ENCODE assay signal across 19 cellular contexts in genomic region chr9:31582561-31582960, GRCh38.
DNase-seq lines count a peak whose midpoint lies in the region; ATAC-seq and TF ChIP-seq lines count a peak whose summit lies in the region.
"Had no signal": no experiment of that assay in that cellular context is flagged by ENCODE, and none has a peak within 500 bp of the region (broad histone marks: within the 10 kb centered on the region; RNA-seq: fewer than 3 reads in every experiment).

No MANE protein-coding gene starts in this region.

- DNase-seq in NCI-H2171 treated with DMSO at 0.1 percent for 48 hours (lab: John Stamatoyannopoulos, UW) (peak; percentile 8), NCI-H2171 (lab: John Stamatoyannopoulos, UW) (no peak), NCI-H524 treated with DMSO at 0.1 percent for 48 hours (lab: John Stamatoyannopoulos, UW) (peak; percentile 25), dermis blood vessel endothelial cell (peak; percentile 6), progenitor cell of endocrine pancreas (ENCODE audit: low spot score, unreplicated experiment) (no peak)
- DNase-seq in activated T-cell treated with anti-CD3 and anti-CD28 coated beads, Interleukin-2, amount 50 U/mL, for 24 hours: no peak
- DNase-seq: 8988T; ACHN; BE2C; C1 segment of cervical spinal cord; Caco-2; Calu3; CD4-positive, alpha-beta memory T cell; CD4-positive, CD25-positive, alpha-beta regulatory T cell; CD8-positive, alpha-beta memory T cell; DMS79 treated with DMSO at 0.1 percent for 48 hours; GF-D8 had no signal

- no peak for ATAC-seq in HG03469 (IDR thresholded peaks at IDR 0.05; ENCODE audit: unreplicated experiment)

- TF ChIP-seq CTCF in progenitor cell of endocrine pancreas (IDR thresholded peaks at IDR 0.05; ENCODE audit: unreplicated experiment): no peak

- peaks cover 50% of the 10 kb centered on the region for H3K4me1 Mint-ChIP-seq in progenitor cell of endocrine pancreas (ENCODE audit: low read depth)
- H3K4me1 Mint-ChIP-seq in activated T-cell treated with anti-CD3 and anti-CD28 coated beads, Interleukin-2, amount 50 U/mL, for 24 hours (ENCODE audit: low read depth): no peaks in the 10 kb centered on the region
- H3K4me1 Mint-ChIP-seq: CD14-positive monocyte; CD4-positive, alpha-beta memory T cell; CD4-positive, CD25-positive, alpha-beta regulatory T cell; CD8-positive, alpha-beta memory T cell had no signal

- H3K36me3 Mint-ChIP-seq in progenitor cell of endocrine pancreas (ENCODE audit: insufficient read depth): peaks cover 2% of the 10 kb centered on the region
- no peaks in the 10 kb centered on the region for H3K36me3 Mint-ChIP-seq in activated T-cell treated with anti-CD3 and anti-CD28 coated beads, Interleukin-2, amount 50 U/mL, for 24 hours (ENCODE audit: low read depth)
- H3K36me3 Mint-ChIP-seq: CD14-positive monocyte; CD4-positive, alpha-beta memory T cell; CD4-positive, CD25-positive, alpha-beta regulatory T cell had no signal

- H3K27me3 Mint-ChIP-seq in progenitor cell of endocrine pancreas: no peaks in the 10 kb centered on the region
- H3K27me3 Mint-ChIP-seq in activated T-cell treated with anti-CD3 and anti-CD28 coated beads, Interleukin-2, amount 50 U/mL, for 24 hours: no peaks in the 10 kb centered on the region
- H3K27me3 Mint-ChIP-seq: CD4-positive, alpha-beta memory T cell; CD4-positive, CD25-positive, alpha-beta regulatory T cell had no signal

- peak overlapping the region; percentile 29 for H3K27ac Mint-ChIP-seq in progenitor cell of endocrine pancreas
- H3K27ac Mint-ChIP-seq in activated T-cell treated with anti-CD3 and anti-CD28 coated beads, Interleukin-2, amount 50 U/mL, for 24 hours: no peak overlapping the region
- H3K27ac Mint-ChIP-seq: CD14-positive monocyte; CD4-positive, alpha-beta memory T cell; CD4-positive, CD25-positive, alpha-beta regulatory T cell; CD8-positive, alpha-beta memory T cell had no signal

- H3K9me3 Mint-ChIP-seq in progenitor cell of endocrine pancreas (ENCODE audit: low read depth): peaks cover 10% of the 10 kb centered on the region
- no peaks in the 10 kb centered on the region for H3K9me3 Mint-ChIP-seq in activated T-cell treated with anti-CD3 and anti-CD28 coated beads, Interleukin-2, amount 50 U/mL, for 24 hours
- H3K9me3 Mint-ChIP-seq: CD8-positive, alpha-beta memory T cell had no signal

- H3K4me3 Mint-ChIP-seq in progenitor cell of endocrine pancreas (ENCODE audit: low read depth): no peak overlapping the region
- H3K4me3 Mint-ChIP-seq in activated T-cell treated with anti-CD3 and anti-CD28 coated beads, Interleukin-2, amount 50 U/mL, for 24 hours: no peak overlapping the region
- H3K4me3 Mint-ChIP-seq: CD14-positive monocyte; CD4-positive, alpha-beta memory T cell; CD4-positive, CD25-positive, alpha-beta regulatory T cell; CD8-positive, alpha-beta memory T cell had no signal

Comparison
In these comparisons a context has a peak if more than half of its experiments do, and no peak if none do; other contexts are left out.
1. DNase-seq: peak in NCI-H2171 treated with DMSO at 0.1 percent for 48 hours (single experiment), NCI-H524 treated with DMSO at 0.1 percent for 48 hours (single experiment) and dermis blood vessel endothelial cell (single experiment); none in NCI-H2171 (single experiment), progenitor cell of endocrine pancreas (single experiment) and activated T-cell treated with anti-CD3 and anti-CD28 coated beads, Interleukin-2, amount 50 U/mL, for 24 hours (single experiment).